ENCODE assay signal across 11 cellular contexts in genomic region chr22:27850000-27850465, GRCh38. TPM values are rescaled to one million over a fixed set of nuclear protein-coding genes. Genes with fewer than 3 reads are reported as not detected.
DNase-seq lines count a peak whose midpoint lies in the region; ATAC-seq and TF ChIP-seq lines count a peak whose summit lies in the region.
"Had no signal": no experiment of that assay in that cellular context is flagged by ENCODE, and none has a peak within 500 bp of the region (broad histone marks: within the 10 kb centered on the region; RNA-seq: fewer than 3 reads in every experiment).

No MANE protein-coding gene starts in this region.

- H3K36me3 ChIP-seq in esophagus (ENCODE audit: control insufficient read depth in 2 of 2, insufficient read depth in 2 of 2, low read length in 1 of 2) = peaks cover under 1 to 9% of the 10 kb centered on the region in 2 donors
- peaks cover 7% of the 10 kb centered on the region for H3K36me3 ChIP-seq in mesendoderm (ENCODE audit: control insufficient read depth, insufficient read depth, low read length)
- peaks cover 51% of the 10 kb centered on the region for H3K36me3 ChIP-seq in thymus (ENCODE audit: control insufficient read depth, insufficient read depth)

- H3K4me3 ChIP-seq in esophagus (ENCODE audit: low read depth in 1 of 2, low read length in 2 of 2) = no peak overlapping the region
- no peak overlapping the region for H3K4me3 ChIP-seq in mesendoderm (ENCODE audit: low read length)
- no peak overlapping the region for H3K4me3 ChIP-seq in thymus (ENCODE audit: low read length)

- no peak overlapping the region for H2BK5ac ChIP-seq in mesendoderm (ENCODE audit: low read length)

- peak overlapping the region; percentile 10 for H3K27ac Mint-ChIP-seq in activated CD8-positive, alpha-beta T cell treated with anti-CD3 and anti-CD28 coated beads for 36 hours
- H3K27ac Mint-ChIP-seq in activated naive CD4-positive, alpha-beta T cell treated with anti-CD3 and anti-CD28 coated beads for 36 hours = no peak overlapping the region

- no peak overlapping the region for H3K56ac ChIP-seq in mesendoderm (ENCODE audit: low read length)

- H3K4me1 Mint-ChIP-seq in activated CD8-positive, alpha-beta T cell treated with anti-CD3 and anti-CD28 coated beads for 36 hours (ENCODE audit: low read depth) = peaks cover 2% of the 10 kb centered on the region
- no peaks in the 10 kb centered on the region for H3K4me1 Mint-ChIP-seq in activated naive CD4-positive, alpha-beta T cell treated with anti-CD3 and anti-CD28 coated beads for 36 hours (ENCODE audit: low read depth)
- H3K4me1 Mint-ChIP-seq: activated naive CD4-positive, alpha-beta T cell treated with anti-CD3 and anti-CD28 coated beads, Interleukin-2, amount 50 U/mL, for 24 hours had no signal

- TF ChIP-seq CTCF in activated CD8-positive, alpha-beta T cell treated with anti-CD3 and anti-CD28 coated beads for 36 hours (IDR thresholded peaks at IDR 0.05) = no peak

- no peak overlapping the region for H2BK120ac ChIP-seq in mesendoderm (ENCODE audit: low read depth, low read length)

- no peak for ATAC-seq in activated CD8-positive, alpha-beta T cell treated with anti-CD3 and anti-CD28 coated beads for 36 hours
- no peak for ATAC-seq in HG02588 (IDR thresholded peaks at IDR 0.05; ENCODE audit: unreplicated experiment)

- H4K8ac ChIP-seq in mesendoderm (ENCODE audit: low read depth, low read length) = no peak overlapping the region

- H3K27ac ChIP-seq in esophagus (ENCODE audit: low read depth in 2 of 2, low read length in 1 of 2) = peak overlapping the region; percentile 16 to 54
- H3K27ac ChIP-seq in mesendoderm (ENCODE audit: low read depth, low read length) = peak overlapping the region; percentile 34
- peak overlapping the region; percentile 5 for H3K27ac ChIP-seq in thymus (ENCODE audit: low read depth)

- intact Hi-C loops in activated CD8-positive, alpha-beta T cell treated with anti-CD3 and anti-CD28 coated beads for 36 hours (cut with micrococcal nuclease) = no loop called here
- intact Hi-C loops in activated naive CD4-positive, alpha-beta T cell treated with anti-CD3 and anti-CD28 coated beads for 36 hours (cut with micrococcal nuclease) = no loop called here

- no peaks in the 10 kb centered on the region for H3K9me3 Mint-ChIP-seq in activated CD8-positive, alpha-beta T cell treated with anti-CD3 and anti-CD28 coated beads for 36 hours
- no peaks in the 10 kb centered on the region for H3K9me3 Mint-ChIP-seq in activated naive CD4-positive, alpha-beta T cell treated with anti-CD3 and anti-CD28 coated beads for 36 hours
- H3K9me3 Mint-ChIP-seq: activated naive CD4-positive, alpha-beta T cell treated with anti-CD3 and anti-CD28 coated beads, Interleukin-2, amount 50 U/mL, for 24 hours had no signal

- no peak overlapping the region for H2BK15ac ChIP-seq in mesendoderm (replicated peaks; ENCODE audit: low read depth)

- no peaks in the 10 kb centered on the region for H3K27me3 Mint-ChIP-seq in activated CD8-positive, alpha-beta T cell treated with anti-CD3 and anti-CD28 coated beads for 36 hours
- H3K27me3 Mint-ChIP-seq in activated naive CD4-positive, alpha-beta T cell treated with anti-CD3 and anti-CD28 coated beads for 36 hours (ENCODE audit: low read depth) = no peaks in the 10 kb centered on the region
- H3K27me3 Mint-ChIP-seq: activated naive CD4-positive, alpha-beta T cell treated with anti-CD3 and anti-CD28 coated beads, Interleukin-2, amount 50 U/mL, for 24 hours had no signal

- H3K79me2 ChIP-seq in mesendoderm (ENCODE audit: control insufficient read depth, insufficient read depth, low read length) = no peaks in the 10 kb centered on the region

- no peaks in the 10 kb centered on the region for H3K79me1 ChIP-seq in mesendoderm (ENCODE audit: low read length)

- no peaks in the 10 kb centered on the region for H3K9me3 ChIP-seq in esophagus (ENCODE audit: control insufficient read depth in 2 of 2, insufficient read depth in 1 of 2, low read depth in 1 of 2, low read length in 1 of 2)
- H3K9me3 ChIP-seq in thymus (ENCODE audit: control insufficient read depth) = no peaks in the 10 kb centered on the region

- DNase-seq in activated CD8-positive, alpha-beta T cell treated with anti-CD3 and anti-CD28 coated beads for 36 hours = no peak
- DNase-seq in mesendoderm = peak; percentile 27
- DNase-seq in activated naive CD4-positive, alpha-beta T cell treated with anti-CD3 and anti-CD28 coated beads for 36 hours = no peak
- DNase-seq in NCI-H1694 treated with DMSO at 0.1 percent for 48 hours (lab: John Stamatoyannopoulos, UW) = no peak
- no peak for DNase-seq in activated CD8-positive, alpha-beta memory T cell treated with anti-CD3 and anti-CD28 coated beads, Interleukin-2, amount 50 U/mL, for 4 hours
- DNase-seq: activated CD4-positive, alpha-beta T cell treated with anti-CD3 and anti-CD28 coated beads for 48 hours; posterior cingulate gyrus had no signal

- H3K36me3 Mint-ChIP-seq in activated CD8-positive, alpha-beta T cell treated with anti-CD3 and anti-CD28 coated beads for 36 hours (ENCODE audit: low read depth) = peaks cover 55% of the 10 kb centered on the region
- peaks cover 46% of the 10 kb centered on the region for H3K36me3 Mint-ChIP-seq in activated naive CD4-positive, alpha-beta T cell treated with anti-CD3 and anti-CD28 coated beads for 36 hours (ENCODE audit: low read depth)

- H3K18ac ChIP-seq in mesendoderm (ENCODE audit: low read length) = no peak overlapping the region

- H3K9ac ChIP-seq in mesendoderm (ENCODE audit: low read length) = no peak overlapping the region

- no peak overlapping the region for H3K23ac ChIP-seq in mesendoderm (ENCODE audit: low read length)

- H3K4me2 ChIP-seq in mesendoderm (ENCODE audit: low read length) = no peak overlapping the region

- no peak overlapping the region for H4K5ac ChIP-seq in mesendoderm (ENCODE audit: low read length)

- no peak overlapping the region for H3K4me3 Mint-ChIP-seq in activated CD8-positive, alpha-beta T cell treated with anti-CD3 and anti-CD28 coated beads for 36 hours
- H3K4me3 Mint-ChIP-seq in activated naive CD4-positive, alpha-beta T cell treated with anti-CD3 and anti-CD28 coated beads for 36 hours = no peak overlapping the region
- H3K4me3 Mint-ChIP-seq: activated naive CD4-positive, alpha-beta T cell treated with anti-CD3 and anti-CD28 coated beads, Interleukin-2, amount 50 U/mL, for 24 hours had no signal

- no peak overlapping the region for H3K4ac ChIP-seq in mesendoderm (ENCODE audit: low read depth, low read length)

- CTCF ChIA-PET in activated CD8-positive, alpha-beta T cell treated with anti-CD3 and anti-CD28 coated beads for 36 hours (lab: Charles Lee) = interaction anchor here (0.9 to 1.5 kb wide), 2 partner anchors 37 to 159 kb away, joined by 3 read pairs; no protein-coding TSS in a partner anchor
- CTCF ChIA-PET in activated naive CD4-positive, alpha-beta T cell treated with anti-CD3 and anti-CD28 coated beads for 36 hours (lab: Charles Lee) = no interaction called here

- H3K4me1 ChIP-seq in esophagus (ENCODE audit: control insufficient read depth in 2 of 2, insufficient read depth in 2 of 2, low read length in 1 of 2) = peaks cover 0 to 4% of the 10 kb centered on the region in 2 donors
- H3K4me1 ChIP-seq in mesendoderm (ENCODE audit: control insufficient read depth, low read depth, low read length) = peaks cover 5% of the 10 kb centered on the region
- no peaks in the 10 kb centered on the region for H3K4me1 ChIP-seq in thymus (ENCODE audit: control insufficient read depth, insufficient read depth, low read length)

- H2AK5ac ChIP-seq in mesendoderm (ENCODE audit: low read length) = no peak overlapping the region

- POLR2A ChIA-PET in activated CD8-positive, alpha-beta T cell treated with anti-CD3 and anti-CD28 coated beads for 36 hours (lab: Charles Lee) = no interaction called here

- WGBS in esophagus, 2 donors = 21 to 34% methylated on average over 6 of the region's 6 CpGs
- WGBS in mesendoderm (ENCODE audit: extremely low coverage, insufficient coverage, low lambda C conversion rate) = no CpG with 5 or more reads among the region's 6 CpGs
- 80% methylated on average over 6 of the region's 6 CpGs for WGBS in thymus

- H3K27me3 ChIP-seq in esophagus (ENCODE audit: control insufficient read depth in 1 of 2, insufficient read depth in 2 of 2, low read length in 2 of 2) = no peaks in the 10 kb centered on the region
- H3K27me3 ChIP-seq in mesendoderm (ENCODE audit: insufficient read depth, low read length, poor library complexity) = no peaks in the 10 kb centered on the region
- no peaks in the 10 kb centered on the region for H3K27me3 ChIP-seq in thymus (ENCODE audit: control insufficient read depth, insufficient read depth)

RNA-seq across cellular contexts. Expression of gene MN1, which starts 48.5 kb away (rescaled TPM):
- under 1 TPM; 0.11 to 0.16 TPM for total RNA-seq in activated CD8-positive, alpha-beta T cell treated with anti-CD3 and anti-CD28 coated beads for 36 hours
- polyA plus RNA-seq in esophagus (1 to 10 TPM in 1 of 2 donors, under 1 TPM in 1; 0.94 to 1.5 TPM), thymus (1.4 TPM)
- polyA plus RNA-seq in mesendoderm (2013, experiment 1 of 2) = 1.3 TPM
- polyA plus RNA-seq in mesendoderm (2013, experiment 2 of 2) = 1.4 TPM
- under 1 TPM in 1 of 2 experiments, not detected in 1; 0.12 TPM for total RNA-seq in activated naive CD4-positive, alpha-beta T cell treated with anti-CD3 and anti-CD28 coated beads for 36 hours
